15 cellular contexts compared by ENCODE assay signal in the genomic region with DNA sequence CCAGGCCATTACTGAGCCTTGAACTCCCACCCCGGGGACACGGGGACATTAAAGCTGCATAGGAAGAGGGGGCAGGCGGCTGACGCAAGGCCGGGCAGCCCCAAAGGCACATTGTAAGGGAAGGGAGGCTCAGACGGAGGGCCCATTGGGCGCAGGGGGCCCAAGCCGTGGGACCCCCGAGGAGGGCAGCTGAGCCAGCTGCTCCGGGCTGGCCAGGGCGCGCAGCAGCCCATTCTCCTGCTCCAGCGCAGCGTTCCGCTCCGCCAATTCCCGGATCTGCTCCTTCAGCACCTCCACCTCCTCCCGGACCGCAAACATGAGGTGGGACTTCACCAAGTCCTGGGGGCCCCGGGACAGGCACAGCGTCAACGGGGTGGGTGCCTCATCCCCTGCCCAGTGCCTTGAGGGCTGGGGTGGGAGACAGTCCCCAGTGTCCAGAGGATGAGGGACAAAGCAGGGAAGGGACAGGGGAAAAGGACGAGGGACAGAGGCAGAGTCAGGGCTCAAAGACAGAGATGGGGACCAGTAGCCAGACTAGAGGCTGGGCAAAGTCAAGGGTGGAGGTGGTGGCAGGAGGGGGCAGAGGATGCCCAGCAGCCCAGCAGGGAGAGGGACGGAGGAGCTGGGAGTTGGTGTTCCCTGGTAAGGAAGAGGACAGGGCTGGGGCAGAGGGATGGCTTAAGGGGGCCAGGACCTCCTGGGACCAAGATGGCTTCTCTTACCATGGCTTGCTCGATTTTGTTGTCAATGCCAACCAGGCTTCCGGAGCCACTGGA. TPM values are rescaled to one million over a fixed set of nuclear protein-coding genes. Genes with fewer than 3 reads are reported as not detected.
DNase-seq lines count a peak whose midpoint lies in the region; TF ChIP-seq lines count a peak whose summit lies in the region.
"Had no signal": no experiment of that assay in that cellular context is flagged by ENCODE, and none has a peak within 500 bp of the region (broad histone marks: within the 10 kb centered on the region; RNA-seq: fewer than 3 reads in every experiment).

No MANE protein-coding gene starts in this region.

- H3K4me1 Mint-ChIP-seq in T-helper 2 cell treated with Interferon-gamma antibody and Interleukin-4, amounts not matched to agents 5 μg/mL and 100 μg/mL, for 36 hours (ENCODE audit: low read depth) = no peaks in the 10 kb centered on the region

- no peak for TF ChIP-seq CTCF in RWPE1 (conservative IDR thresholded peaks at IDR 0.05; ENCODE audit: low read depth)
- no peak for TF ChIP-seq CTCF in esophagus muscularis mucosa (IDR thresholded peaks at IDR 0.05)

- H3K27ac ChIP-seq in RWPE1 = peak overlapping the region; percentile 67
- H3K27ac ChIP-seq in esophagus muscularis mucosa (replicated peaks in 1 of 4) = peak overlapping the region; percentile 53 to 72 (median 63)
- peak overlapping the region; percentile 100 for H3K27ac ChIP-seq in substantia nigra (ENCODE audit: low read depth, low read length, poor library complexity, severe bottlenecking)
- H3K27ac ChIP-seq: Peyer's patch, upper lobe of right lung had no signal

- no peaks in the 10 kb centered on the region for H3K9me3 Mint-ChIP-seq in T-helper 2 cell treated with Interferon-gamma antibody and Interleukin-4, amounts not matched to agents 5 μg/mL and 100 μg/mL, for 36 hours

- peaks cover 4 to 61% (median 47%) of the 10 kb centered on the region in 4 donors for H3K36me3 ChIP-seq in esophagus muscularis mucosa

- peak overlapping the region; percentile 36 for H3K27ac Mint-ChIP-seq in T-helper 2 cell treated with Interferon-gamma antibody and Interleukin-4, amounts not matched to agents 5 μg/mL and 100 μg/mL, for 36 hours

- POLR2A ChIA-PET in RWPE1 (lab: Yijun Ruan, JAX; ENCODE audit: low non-redundant PET) = no interaction called here

- peaks cover 27% of the 10 kb centered on the region for H3K36me3 Mint-ChIP-seq in T-helper 2 cell treated with Interferon-gamma antibody and Interleukin-4, amounts not matched to agents 5 μg/mL and 100 μg/mL, for 36 hours (ENCODE audit: low read depth)

- no peak for DNase-seq in T-helper 2 cell treated with Interferon-gamma antibody and Interleukin-4, amounts not matched to agents 5 μg/mL and 100 μg/mL, for 36 hours (ENCODE audit: low spot score)
- DNase-seq in T-helper 2 cell (no peak), RWPE1 (ENCODE audit: low spot score) (no peak), esophagus muscularis mucosa (ENCODE audit: extremely low spot score) (no peak), substantia nigra (lab: John Stamatoyannopoulos, UW) (peak in 13 of 49 donors; percentile 21 to 56 (median 41)), NCI-H187 (lab: John Stamatoyannopoulos, UW) (no peak), NCI-H146 treated with DMSO at 0.1 percent for 48 hours (lab: John Stamatoyannopoulos, UW; ENCODE audit: unreplicated experiment) (no peak), NCI-H1694 (lab: John Stamatoyannopoulos, UW) (no peak)
- DNase-seq: activated gamma-delta T cell; Peyer's patch; stimulated activated CD4-positive, alpha-beta T cell treated with anti-CD3 and anti-CD28 coated beads, Interleukin-4, amount 100 ng/mL, for 1 hour; stimulated activated CD8-positive, alpha-beta memory T cell treated with anti-CD3 and anti-CD28 coated beads, Interleukin-4, amount 100 ng/mL, for 48 hours; upper lobe of right lung had no signal

- no peak for TF ChIP-seq POLR2A in esophagus muscularis mucosa (IDR thresholded peaks at IDR 0.05; ENCODE audit: low read depth)

- WGBS in esophagus muscularis mucosa = 71% methylated on average over 18 of the region's 26 CpGs

- peak overlapping the region; percentile 23 to 38 (median 32) for H3K4me3 ChIP-seq in esophagus muscularis mucosa
- H3K4me3 ChIP-seq: Peyer's patch, upper lobe of right lung had no signal

- H3K27me3 ChIP-seq in esophagus muscularis mucosa = no peaks in the 10 kb centered on the region
- H3K27me3 ChIP-seq: Peyer's patch, upper lobe of right lung had no signal

- TF ChIP-seq EP300 in esophagus muscularis mucosa (IDR thresholded peaks at IDR 0.05) = no peak

- H3K4me1 ChIP-seq in esophagus muscularis mucosa = peaks cover 28 to 68% (median 59%) of the 10 kb centered on the region in 4 donors

- CTCF ChIA-PET in RWPE1 (lab: Yijun Ruan, JAX) = interaction anchor here (0.7 to 1.9 kb wide), 3 partner anchors 11 to 97 kb away, joined by 3 to 7 read pairs (median 6); no protein-coding TSS in a partner anchor

- intact Hi-C loops in esophagus muscularis mucosa (cut with DNase I) = no loop called here

- no peaks in the 10 kb centered on the region for H3K9me3 ChIP-seq in esophagus muscularis mucosa
- H3K9me3 ChIP-seq: Peyer's patch, upper lobe of right lung had no signal

- no peaks in the 10 kb centered on the region for H3K27me3 Mint-ChIP-seq in T-helper 2 cell treated with Interferon-gamma antibody and Interleukin-4, amounts not matched to agents 5 μg/mL and 100 μg/mL, for 36 hours (ENCODE audit: low read depth)

- H3K4me3 Mint-ChIP-seq in T-helper 2 cell treated with Interferon-gamma antibody and Interleukin-4, amounts not matched to agents 5 μg/mL and 100 μg/mL, for 36 hours = no peak overlapping the region

RNA-seq across cellular contexts. Expression of a gene that starts 3.0 kb away (rescaled TPM):
- under 1 TPM in 1 of 4 donors, not detected in 3; 0.78 TPM for total RNA-seq in esophagus muscularis mucosa
- total RNA-seq: Peyer's patch, skeletal muscle tissue had no signal

RNA-seq across cellular contexts. Expression of a gene that starts 12.0 kb away (rescaled TPM):
- 10 to 100 TPM; 26.2 to 51.4 (median 33.1) TPM for total RNA-seq in esophagus muscularis mucosa

RNA-seq across cellular contexts. Expression of a gene that starts 16.7 kb away (rescaled TPM):
- 1 to 10 TPM; 1.7 to 3.2 (median 1.9) TPM for total RNA-seq in esophagus muscularis mucosa
- total RNA-seq: A172 had no signal

RNA-seq across cellular contexts. Expression of a gene that starts 30.7 kb away (rescaled TPM):
- 10 to 100 TPM; 24.5 to 35.1 (median 27.0) TPM for total RNA-seq in esophagus muscularis mucosa

RNA-seq across cellular contexts. Expression of a gene that starts 37.4 kb away (rescaled TPM):
- total RNA-seq in esophagus muscularis mucosa = 10 to 100 TPM; 21.2 to 44.9 (median 40.6) TPM
